In the genomic region with DNA sequence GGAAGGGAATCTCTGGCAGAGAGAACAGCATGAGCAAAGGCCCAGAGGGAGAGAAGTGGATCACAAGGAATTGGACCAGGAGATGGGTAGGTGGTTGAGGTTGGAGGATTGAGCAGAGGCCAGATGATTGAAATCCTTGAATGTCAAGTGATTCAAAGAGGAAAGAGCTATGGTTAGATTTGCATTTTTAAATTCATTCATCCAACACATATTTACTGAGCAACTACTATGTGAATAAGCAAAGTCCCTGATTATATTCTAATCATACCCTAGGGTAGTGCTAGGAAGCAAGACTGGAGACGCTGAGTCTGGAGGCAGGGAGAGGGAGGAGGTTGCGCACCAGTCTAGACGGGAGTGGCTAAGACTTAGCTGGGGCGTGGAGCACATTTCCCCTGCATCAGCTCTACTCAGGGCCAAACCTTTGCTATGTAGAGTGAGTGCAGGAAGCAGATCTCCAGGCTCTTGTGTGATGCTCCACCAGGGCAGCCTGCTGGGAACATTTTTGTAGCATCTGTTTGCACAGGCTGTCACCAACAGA, we compare ENCODE assay signal across 14 cellular contexts. TPM values are rescaled to one million over a fixed set of nuclear protein-coding genes. Genes with fewer than 3 reads are reported as not detected.
DNase-seq lines count a peak whose midpoint lies in the region; ATAC-seq, FAIRE-seq and TF ChIP-seq lines count a peak whose summit lies in the region.
"Had no signal": no experiment of that assay in that cellular context is flagged by ENCODE, and none has a peak within 500 bp of the region (broad histone marks: within the 10 kb centered on the region; RNA-seq: fewer than 3 reads in every experiment).

No MANE protein-coding gene starts in this region.

- peak overlapping the region; percentile 65 for H3K27ac Mint-ChIP-seq in glutamatergic neuron (ENCODE audit: unreplicated experiment)
- H3K27ac Mint-ChIP-seq: CD4-positive, CD25-positive, alpha-beta regulatory T cell had no signal

- peaks cover 8% of the 10 kb centered on the region for H3K27me3 Mint-ChIP-seq in glutamatergic neuron (ENCODE audit: unreplicated experiment)

- FAIRE-seq in urothelium cell line (lab: Jason Lieb, UNC) = peak; percentile 72
- FAIRE-seq: GM12878, GM18507 had no signal

- peaks cover 11% of the 10 kb centered on the region for H3K9me3 Mint-ChIP-seq in glutamatergic neuron (ENCODE audit: unreplicated experiment)

- DNase-seq in NCI-H2171 treated with DMSO at 0.1 percent for 48 hours (lab: John Stamatoyannopoulos, UW) (peak; percentile 38), NCI-H2171 (lab: John Stamatoyannopoulos, UW) (no peak), NCI-H69 (lab: John Stamatoyannopoulos, UW) (peak; percentile 42), glutamatergic neuron (no peak), urothelium cell line (ENCODE audit: low spot score) (no peak)
- no peak for DNase-seq in activated CD4-positive, alpha-beta T cell treated with anti-CD3 and anti-CD28 coated beads for 1 hour
- DNase-seq: ACHN; CD4-positive, CD25-positive, alpha-beta regulatory T cell; DMS79; HCEC 1CT had no signal

- H3K4me3 Mint-ChIP-seq in glutamatergic neuron (ENCODE audit: unreplicated experiment) = no peak overlapping the region
- H3K4me3 Mint-ChIP-seq: CD4-positive, CD25-positive, alpha-beta regulatory T cell had no signal

- no peak for TF ChIP-seq CTCF in glutamatergic neuron (IDR thresholded peaks at IDR 0.05; ENCODE audit: partially characterized antibody, unreplicated experiment)

- H3K4me1 Mint-ChIP-seq in glutamatergic neuron (ENCODE audit: low read depth, unreplicated experiment) = peaks cover 50% of the 10 kb centered on the region
- H3K4me1 Mint-ChIP-seq: CD4-positive, CD25-positive, alpha-beta regulatory T cell had no signal

- no peak for ATAC-seq in HG02571 (IDR thresholded peaks at IDR 0.05; ENCODE audit: unreplicated experiment)
- ATAC-seq: GM12878 had no signal

- no peaks in the 10 kb centered on the region for H3K36me3 Mint-ChIP-seq in glutamatergic neuron (ENCODE audit: unreplicated experiment)
- H3K36me3 Mint-ChIP-seq: CD4-positive, CD25-positive, alpha-beta regulatory T cell had no signal

RNA-seq across cellular contexts. Expression of a gene that starts 40.2 kb away (rescaled TPM):
- 94.1 TPM for total RNA-seq in glutamatergic neuron (ENCODE audit: unreplicated experiment)
- total RNA-seq: CD4-positive, CD25-positive, alpha-beta regulatory T cell; G401; GM12878 had no signal

Comparison
In these comparisons a context has a peak if more than half of its experiments do, and no peak if none do; other contexts are left out.
1. DNase-seq: peak in NCI-H2171 treated with DMSO at 0.1 percent for 48 hours (single experiment) and NCI-H69 (single experiment); none in NCI-H2171 (single experiment), glutamatergic neuron (single experiment), urothelium cell line (single experiment) and activated CD4-positive, alpha-beta T cell treated with anti-CD3 and anti-CD28 coated beads for 1 hour (single experiment).